In genomic region chr9:35488566-35489312, GRCh38 we compare ENCODE assay signal across 8 cellular contexts. TPM values are rescaled to one million over a fixed set of nuclear protein-coding genes. Genes with fewer than 3 reads are reported as not detected.
A peak's percentile ranks its signal among the peaks of the same experiment; 100 is the strongest.
DNase-seq lines count a peak whose midpoint lies in the region; ATAC-seq and TF ChIP-seq lines count a peak whose summit lies in the region.

No MANE protein-coding gene starts in this region.

- intact Hi-C loops in esophagus squamous epithelium (cut with DNase I): loop anchor here (5.0 kb wide), 1 partner anchor 69 kb away; no protein-coding TSS in a partner anchor

- no peak overlapping the region for H2AK5ac ChIP-seq in trophoblast cell (ENCODE audit: low read length)

- no peak overlapping the region for H3K14ac ChIP-seq in trophoblast cell (ENCODE audit: low read length)

- H3K18ac ChIP-seq in trophoblast cell (ENCODE audit: low read length): no peak overlapping the region

- H4K8ac ChIP-seq in trophoblast cell (ENCODE audit: low read depth, low read length): peak overlapping the region; percentile 63

- H3K9ac ChIP-seq in DND-41 (ENCODE audit: low read depth, low read length): no peak overlapping the region
- H3K9ac ChIP-seq in trophoblast cell (ENCODE audit: low read length): no peak overlapping the region

- H3K23ac ChIP-seq in trophoblast cell (ENCODE audit: low read length): no peak overlapping the region

- WGBS in esophagus squamous epithelium, 2 donors: 78 to 86% methylated on average over 10 of the region's 10 CpGs
- no CpG with 5 or more reads among the region's 10 CpGs for WGBS in trophoblast cell (ENCODE audit: extremely low coverage, insufficient coverage, insufficient read length)

- H3K27me3 ChIP-seq in DND-41 (ENCODE audit: insufficient read depth, low read length, poor library complexity) (no peaks in the 10 kb centered on the region), SJSA1 (replicated peaks) (no peaks in the 10 kb centered on the region), esophagus squamous epithelium (no peaks in the 10 kb centered on the region), trophoblast cell (ENCODE audit: insufficient read depth, low read length) (no peaks in the 10 kb centered on the region)

- no peak overlapping the region for H3K4ac ChIP-seq in trophoblast cell (ENCODE audit: low read depth, low read length)

- H3K4me3 ChIP-seq in DND-41 (ENCODE audit: low read depth in 1 of 2, low read length in 2 of 2): no peak overlapping the region
- peak overlapping the region; percentile 71 for H3K4me3 ChIP-seq in SJSA1
- peak overlapping the region in 3 of 4 donors; percentile 82 to 91 (median 86) for H3K4me3 ChIP-seq in esophagus squamous epithelium
- no peak overlapping the region for H3K4me3 ChIP-seq in trophoblast cell (ENCODE audit: low read depth, low read length)

- no peak for TF ChIP-seq CTCF in DND-41 (IDR thresholded peaks at IDR 0.05; ENCODE audit: borderline replicate concordance, extremely low read depth, low read length, poor library complexity, severe bottlenecking)
- TF ChIP-seq CTCF in esophagus squamous epithelium (IDR thresholded peaks at IDR 0.05): no peak

- DNase-seq in DND-41 (no peak), SJSA1 (ENCODE audit: low read depth in 1 of 2, low spot score in 2 of 2) (no peak), esophagus squamous epithelium (lab: John Stamatoyannopoulos, UW) (no peak), trophoblast cell (no peak), kidney glomerular epithelial cell (lab: John Stamatoyannopoulos, UW) (no peak)
- no peak for DNase-seq in stimulated activated CD8-positive, alpha-beta memory T cell treated with anti-CD3 and anti-CD28 coated beads, Interleukin-4, amount 100 ng/mL, for 48 hours

- no peaks in the 10 kb centered on the region for H4K20me1 ChIP-seq in DND-41 (ENCODE audit: insufficient read depth, low read length)

- H3K4me2 ChIP-seq in DND-41 (ENCODE audit: insufficient read depth, low read length) (no peak overlapping the region), trophoblast cell (ENCODE audit: low read length) (peak overlapping the region; percentile 91)

- no peaks in the 10 kb centered on the region for H3K4me1 ChIP-seq in DND-41 (ENCODE audit: insufficient read depth, low read length)
- H3K4me1 ChIP-seq in SJSA1 (replicated peaks): peaks cover 21% of the 10 kb centered on the region
- peaks cover 0 to 50% (median 18%) of the 10 kb centered on the region in 3 donors for H3K4me1 ChIP-seq in esophagus squamous epithelium
- H3K4me1 ChIP-seq in trophoblast cell (ENCODE audit: control insufficient read depth in 1 of 2, insufficient read depth in 2 of 2, low read length in 2 of 2): peaks cover 3 to 7% of the 10 kb centered on the region in 2 experiments

- H2AFZ ChIP-seq in DND-41 (ENCODE audit: low read depth, low read length) (peak overlapping the region; percentile 43; the same call in 1 of the 2 replicates), trophoblast cell (ENCODE audit: insufficient read depth, low read length, poor library complexity) (peak overlapping the region; percentile 8)

- H2BK12ac ChIP-seq in trophoblast cell (ENCODE audit: low read length): no peak overlapping the region

- H3K79me2 ChIP-seq in DND-41 (ENCODE audit: insufficient read depth, low read length): no peaks in the 10 kb centered on the region
- peaks cover 11% of the 10 kb centered on the region for H3K79me2 ChIP-seq in trophoblast cell (ENCODE audit: control insufficient read depth, insufficient read depth, low read length, poor library complexity)

- H3K27ac ChIP-seq in DND-41 (ENCODE audit: low read length) (no peak overlapping the region), SJSA1 (peak overlapping the region; percentile 84; the same call in 1 of the 2 replicates), esophagus squamous epithelium (peak overlapping the region; percentile 86 to 98 (median 96)), trophoblast cell (ENCODE audit: low read depth, low read length) (peak overlapping the region; percentile 75)

- H2BK5ac ChIP-seq in trophoblast cell (ENCODE audit: low read depth, low read length, poor library complexity): no peak overlapping the region

- H3K36me3 ChIP-seq in DND-41 (ENCODE audit: insufficient read depth, low read length) (no peaks in the 10 kb centered on the region), SJSA1 (peaks cover 2% of the 10 kb centered on the region; the same call in 1 of the 2 replicates), esophagus squamous epithelium (no peaks in the 10 kb centered on the region), trophoblast cell (ENCODE audit: control insufficient read depth in 1 of 2, insufficient read depth in 2 of 2, low read length in 2 of 2) (no peaks in the 10 kb centered on the region)

- H3K9me3 ChIP-seq in DND-41 (ENCODE audit: insufficient read depth, low read length, severe bottlenecking): no peaks in the 10 kb centered on the region
- H3K9me3 ChIP-seq in SJSA1 (replicated peaks): no peaks in the 10 kb centered on the region
- H3K9me3 ChIP-seq in esophagus squamous epithelium: no peaks in the 10 kb centered on the region
- no peaks in the 10 kb centered on the region for H3K9me3 ChIP-seq in trophoblast cell (ENCODE audit: insufficient read depth, low read depth, low read length)

- H4K12ac ChIP-seq in trophoblast cell (ENCODE audit: low read depth, low read length): no peak overlapping the region

- ATAC-seq in DND-41 (ENCODE audit: insufficient read depth, low read depth): no peak
- no peak for ATAC-seq in HG03460 (IDR thresholded peaks at IDR 0.05; ENCODE audit: unreplicated experiment)
- no peak for ATAC-seq in HG02840 (IDR thresholded peaks at IDR 0.05; ENCODE audit: low FRiP score, unreplicated experiment)

- no peak overlapping the region for H4K91ac ChIP-seq in trophoblast cell (ENCODE audit: low read depth, low read length)

- H3K79me1 ChIP-seq in trophoblast cell (ENCODE audit: low read length): peaks cover 19% of the 10 kb centered on the region

- no peak for TF ChIP-seq POLR2A in esophagus squamous epithelium (IDR thresholded peaks at IDR 0.05)

- no peak overlapping the region for H2BK120ac ChIP-seq in trophoblast cell (ENCODE audit: insufficient read depth, low read length, poor library complexity)

RNA-seq across cellular contexts. Expression of gene RUSC2, which starts 1.2 kb away (rescaled TPM):
- total RNA-seq in SJSA1 (2014; rRNA removed; shearing (Covaris generic)): 22.1 and 24.0 TPM in 2 replicates
- total RNA-seq in esophagus squamous epithelium: 10 to 100 TPM in 1 of 4 donors, 1 to 10 TPM in 3; 5.1 to 16.0 (median 8.6) TPM
- 8.5 and 9.1 TPM in 2 replicates for polyA plus RNA-seq in trophoblast cell (2013)

Comparison
In these comparisons a context has a peak if more than half of its experiments do, and no peak if none do; other contexts are left out.
1. H3K4me3 ChIP-seq: peak in SJSA1 (single experiment) and esophagus squamous epithelium (3 of 4); none in DND-41 (0 of 2) and trophoblast cell (single experiment).